In the genomic region with DNA sequence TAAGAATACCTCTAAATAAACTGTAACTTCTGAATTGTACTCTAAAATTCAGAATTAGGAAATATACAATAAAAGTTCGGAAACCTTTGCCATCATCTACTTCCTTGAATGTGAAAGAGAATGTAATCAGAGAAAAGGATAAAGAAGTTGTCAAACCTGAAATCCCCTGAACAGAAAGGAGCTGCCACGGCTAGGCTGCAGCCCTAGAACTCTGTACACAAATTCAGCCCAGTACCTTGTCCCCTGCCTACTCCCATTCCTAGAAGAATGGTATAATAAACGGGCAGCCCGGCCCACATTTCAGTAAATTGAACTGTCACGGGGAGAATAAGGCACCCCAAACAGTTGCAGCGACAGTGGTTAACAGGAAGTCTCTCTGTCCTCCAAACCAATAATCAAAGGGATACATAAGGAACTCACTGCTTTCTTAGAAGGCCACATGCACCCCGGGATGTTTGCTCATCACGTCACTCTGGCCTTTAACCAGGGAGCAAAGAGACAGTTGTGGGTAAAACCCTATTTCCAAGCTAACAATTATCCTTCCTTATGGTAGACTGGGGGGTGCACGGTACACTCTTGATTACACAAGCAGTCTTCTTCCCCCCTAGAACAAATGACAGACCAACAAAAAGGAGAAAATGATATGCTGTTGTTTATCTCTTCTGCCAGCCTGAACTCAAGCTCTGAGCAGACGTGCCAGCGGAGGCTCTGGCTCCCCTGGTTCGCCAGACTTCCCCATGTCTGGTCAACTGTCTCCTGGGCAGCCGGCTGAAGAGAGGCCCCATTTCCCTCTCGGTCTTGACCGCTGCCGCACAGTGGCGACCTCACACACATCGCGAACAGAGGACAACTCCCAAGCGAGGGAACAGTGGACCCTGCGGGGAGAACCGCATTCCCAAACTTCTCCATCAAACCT, we compare ENCODE assay signal across 8 cellular contexts. TPM values are rescaled to one million over a fixed set of nuclear protein-coding genes. Genes with fewer than 3 reads are reported as not detected.
A peak's percentile ranks its signal among the peaks of the same experiment; 100 is the strongest.
DNase-seq lines count a peak whose midpoint lies in the region; ATAC-seq and TF ChIP-seq lines count a peak whose summit lies in the region.

No MANE protein-coding gene starts in this region.

- POLR2A ChIA-PET in GM10248 (lab: Yijun Ruan, JAX): interaction anchor here (0.6 kb wide), 1 partner anchor 10 kb away, joined by 3 read pairs; no protein-coding TSS in a partner anchor

- TF ChIP-seq POLR2A in ovary (IDR thresholded peaks at IDR 0.05): no peak

- peaks cover 6% of the 10 kb centered on the region for H3K4me1 ChIP-seq in ovary (ENCODE audit: insufficient read depth)

- peak overlapping the region; percentile 74 for H3K4me3 ChIP-seq in ovary

- intact Hi-C loops in left ventricle myocardium superior (cut with micrococcal nuclease) (no loop called here), ovary (cut with DNase I) (loop anchor here in 3 of 4 donors (10.0 kb wide), 3 partner anchors 93 to 123 kb away; partner anchors contain the start of genes CCT6B (in 2 of the 3), ZNF830 (in 2 of the 3) and LIG3 (in 1 of the 3))

- no peaks in the 10 kb centered on the region for H3K27me3 ChIP-seq in ovary

- no peak for TF ChIP-seq EP300 in ovary (IDR thresholded peaks at IDR 0.05)

- 16 to 20% (median 19%) methylated on average over 22 of the region's 22 CpGs for WGBS in ovary, 3 donors

- H3K9me3 ChIP-seq in ovary: no peaks in the 10 kb centered on the region

- DNase-seq in GM10248 (ENCODE audit: extremely low spot score): no peak
- peak; percentile 68 for DNase-seq in RPMI7951 (ENCODE audit: low read depth)
- DNase-seq in anterior cingulate cortex (lab: John Stamatoyannopoulos, UW): peak in 51 of 58 donors; percentile 23 to 79 (median 59)
- DNase-seq in left ventricle myocardium superior: peak; percentile 72
- peak in 4 of 5 donors; percentile 41 to 61 (median 48) for DNase-seq in ovary
- DNase-seq in NCI-H1694 treated with DMSO at 0.1 percent for 48 hours (lab: John Stamatoyannopoulos, UW): no peak

- ATAC-seq in HG02642 (IDR thresholded peaks at IDR 0.05; ENCODE audit: poor library complexity, unreplicated experiment) (peak; percentile 23), left ventricle myocardium superior (peak; percentile 76)
- ATAC-seq in activated CD4-positive, CD25-positive, alpha-beta regulatory T cell treated with anti-CD3 and anti-CD28 coated beads, Interleukin-2, amount 50 U/mL, for 24 hours: no peak

- peak overlapping the region; percentile 62 to 66 for H3K27ac ChIP-seq in ovary

- TF ChIP-seq CTCF in GM10248 (IDR thresholded peaks at IDR 0.05; ENCODE audit: control extremely low read depth, extremely low read depth, low read depth, missing control alignments) (peak; percentile 16), ovary (IDR thresholded peaks at IDR 0.05) (no peak)

- H3K36me3 ChIP-seq in ovary: no peaks in the 10 kb centered on the region

- CTCF ChIA-PET in GM10248 (lab: Yijun Ruan, JAX): interaction anchor here (0.8 to 2.5 kb wide), 6 partner anchors 9 to 79 kb away, joined by 3 to 10 read pairs (median 4); no protein-coding TSS in a partner anchor

RNA-seq across cellular contexts. Expression of gene RFFL, which starts 24.5 kb away (rescaled TPM):
- total RNA-seq in RPMI7951 (2014; rRNA removed; shearing (Covaris generic)): 12.6 and 21.5 TPM in 2 replicates
- 8.5 TPM for total RNA-seq in left ventricle myocardium superior
- 10 to 100 TPM; 10.4 to 23.9 (median 18.8) TPM for total RNA-seq in ovary
- polyA plus RNA-seq in ovary: 1 to 10 TPM; 6.3 to 9.8 TPM

RNA-seq across cellular contexts. Expression of gene RAD51D, which starts 31.7 kb away (rescaled TPM):
- 4.2 and 6.9 TPM in 2 replicates for total RNA-seq in RPMI7951 (2014; rRNA removed; shearing (Covaris generic))
- total RNA-seq in left ventricle myocardium superior (6.4 TPM), ovary (10 to 100 TPM in 5 of 7 donors, 1 to 10 TPM in 2; 7.3 to 16.7 (median 11.5) TPM)
- 1 to 10 TPM; 7.5 to 9.3 TPM for polyA plus RNA-seq in ovary

RNA-seq across cellular contexts. Expression of gene FNDC8, which starts 33.4 kb away (rescaled TPM):
- total RNA-seq in RPMI7951 (2014; rRNA removed; shearing (Covaris generic)): not detected in 2 replicates
- not detected for total RNA-seq in left ventricle myocardium superior
- not detected for total RNA-seq in ovary
- not detected for polyA plus RNA-seq in ovary

RNA-seq across cellular contexts. Expression of gene NLE1, which starts 54.1 kb away (rescaled TPM):
- total RNA-seq in RPMI7951 (2014; rRNA removed; shearing (Covaris generic)): 13.1 and 13.5 TPM in 2 replicates
- 4.5 TPM for total RNA-seq in left ventricle myocardium superior
- 10 to 100 TPM; 11.7 to 26.5 (median 22.2) TPM for total RNA-seq in ovary
- polyA plus RNA-seq in ovary: 10 to 100 TPM; 10.6 to 12.2 TPM

RNA-seq across cellular contexts. Expression of gene UNC45B, which starts 59.6 kb away (rescaled TPM):
- not detected in 2 replicates for total RNA-seq in RPMI7951 (2014; rRNA removed; shearing (Covaris generic))
- total RNA-seq in left ventricle myocardium superior (243 TPM), ovary (under 1 TPM in 3 of 7 donors, not detected in 4; 0.05 to 0.10 (median 0.05) TPM)
- polyA plus RNA-seq in ovary: under 1 TPM; 0.05 to 0.10 TPM

Comparison
In these comparisons a context has a peak if more than half of its experiments do, and no peak if none do; other contexts are left out.
1. DNase-seq: peak in RPMI7951 (single experiment), anterior cingulate cortex (51 of 58), left ventricle myocardium superior (single experiment) and ovary (4 of 5); none in GM10248 (single experiment) and NCI-H1694 treated with DMSO at 0.1 percent for 48 hours (single experiment).
2. ATAC-seq: peak in HG02642 (single experiment) and left ventricle myocardium superior (single experiment); none in activated CD4-positive, CD25-positive, alpha-beta regulatory T cell treated with anti-CD3 and anti-CD28 coated beads, Interleukin-2, amount 50 U/mL, for 24 hours (0 of 2).